ENCODE assay signal across 1 cellular context in the genomic region with DNA sequence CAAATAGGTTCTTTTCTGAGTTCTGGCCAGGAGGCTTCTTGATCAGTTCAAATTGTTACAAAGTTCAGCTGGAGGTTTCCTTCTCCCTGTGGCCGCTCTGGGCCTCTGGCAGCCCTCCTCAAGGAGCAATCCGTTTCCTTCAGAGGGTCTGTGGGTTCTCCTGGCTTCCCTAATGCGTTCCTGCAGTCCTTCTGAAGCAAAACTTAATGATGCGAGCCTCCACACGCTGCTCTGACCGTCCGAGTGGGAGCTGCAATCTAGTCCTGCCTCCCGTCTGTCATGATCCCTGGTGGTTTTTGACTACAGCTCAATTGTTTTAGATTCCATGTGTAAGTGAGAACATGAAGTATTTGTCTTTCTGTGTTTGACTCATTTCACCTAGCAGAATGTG.
TF ChIP-seq lines count a peak whose summit lies in the region.

No MANE protein-coding gene starts in this region.

TF ChIP-seq in K562, 482 proteins besides CTCF, POLR2A, EP300 and RAD21:
- TF ChIP-seq, protein P1, sequence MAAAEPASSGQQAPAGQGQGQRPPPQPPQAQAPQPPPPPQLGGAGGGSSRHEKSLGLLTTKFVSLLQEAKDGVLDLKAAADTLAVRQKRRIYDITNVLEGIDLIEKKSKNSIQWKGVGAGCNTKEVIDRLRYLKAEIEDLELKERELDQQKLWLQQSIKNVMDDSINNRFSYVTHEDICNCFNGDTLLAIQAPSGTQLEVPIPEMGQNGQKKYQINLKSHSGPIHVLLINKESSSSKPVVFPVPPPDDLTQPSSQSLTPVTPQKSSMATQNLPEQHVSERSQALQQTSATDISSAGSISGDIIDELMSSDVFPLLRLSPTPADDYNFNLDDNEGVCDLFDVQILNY (CRISPR knock-in tag; IDR thresholded peaks at IDR 0.05): no peak
- TF ChIP-seq PTBP1 (IDR thresholded peaks at IDR 0.05; ENCODE audit: low read depth, low read length) (no peak), SRSF1 (IDR thresholded peaks at IDR 0.05; ENCODE audit: low read depth, low read length) (no peak), HLTF (IDR thresholded peaks at IDR 0.05) (no peak), EP400 (IDR thresholded peaks at IDR 0.05) (no peak), RBM22 (IDR thresholded peaks at IDR 0.05; ENCODE audit: low read depth, low read length, poor library complexity, severe bottlenecking) (no peak), CAMTA2 (CRISPR knock-in tag; conservative IDR thresholded peaks at IDR 0.05) (no peak)
- TF ChIP-seq, protein P2, sequence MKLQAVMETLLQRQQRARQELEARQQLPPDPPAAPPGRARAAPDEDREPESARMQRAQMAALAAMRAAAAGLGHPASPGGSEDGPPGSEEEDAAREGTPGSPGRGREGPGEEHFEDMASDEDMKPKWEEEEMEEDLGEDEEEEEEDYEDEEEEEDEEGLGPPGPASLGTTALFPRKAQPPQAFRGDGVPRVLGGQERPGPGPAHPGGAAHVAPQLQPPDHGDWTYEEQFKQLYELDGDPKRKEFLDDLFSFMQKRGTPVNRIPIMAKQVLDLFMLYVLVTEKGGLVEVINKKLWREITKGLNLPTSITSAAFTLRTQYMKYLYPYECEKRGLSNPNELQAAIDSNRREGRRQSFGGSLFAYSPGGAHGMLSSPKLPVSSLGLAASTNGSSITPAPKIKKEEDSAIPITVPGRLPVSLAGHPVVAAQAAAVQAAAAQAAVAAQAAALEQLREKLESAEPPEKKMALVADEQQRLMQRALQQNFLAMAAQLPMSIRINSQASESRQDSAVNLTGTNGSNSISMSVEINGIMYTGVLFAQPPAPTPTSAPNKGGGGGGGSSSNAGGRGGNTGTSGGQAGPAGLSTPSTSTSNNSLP (IDR thresholded peaks at IDR 0.05; ENCODE audit: borderline replicate concordance, low read depth, low read length): no peak
